Comparison of ENCODE assay signal across 38 cellular contexts in genomic region chr22:49545606-49546005, GRCh38.
"Had no signal": no experiment of that assay in that cellular context is flagged by ENCODE, and none has a peak within 500 bp of the region (broad histone marks: within the 10 kb centered on the region; RNA-seq: fewer than 3 reads in every experiment).

No MANE protein-coding gene starts in this region.

- FAIRE-seq: astrocyte had no signal

- H3K9me3 ChIP-seq: adrenal gland, Peyer's patch had no signal

- H3K36me3 Mint-ChIP-seq: activated CD8-positive, alpha-beta memory T cell treated with anti-CD3 and anti-CD28 coated beads, Interleukin-2, amount 10 ng/mL, durations not matched to agents 7 days and 5 days had no signal

- H3K27ac Mint-ChIP-seq: activated CD4-positive, alpha-beta memory T cell treated with anti-CD3 and anti-CD28 coated beads, Interleukin-2, amount 10 ng/mL, durations not matched to agents 7 days and 5 days; activated CD8-positive, alpha-beta memory T cell treated with anti-CD3 and anti-CD28 coated beads, Interleukin-2, amount 10 ng/mL, durations not matched to agents 7 days and 5 days; activated T-helper 17 cell treated with anti-CD3 and anti-CD28 coated beads, Interleukin-2, amount 50 U/mL, for 72 hours; IgD-negative memory B cell had no signal

- H3K4me3 Mint-ChIP-seq: activated CD4-positive, alpha-beta memory T cell treated with anti-CD3 and anti-CD28 coated beads, Interleukin-2, amount 10 ng/mL, durations not matched to agents 7 days and 5 days; activated CD8-positive, alpha-beta memory T cell treated with anti-CD3 and anti-CD28 coated beads, Interleukin-2, amount 10 ng/mL, durations not matched to agents 7 days and 5 days; activated T-helper 17 cell treated with anti-CD3 and anti-CD28 coated beads, Interleukin-2, amount 50 U/mL, for 72 hours; IgD-negative memory B cell had no signal

- H3K9me3 Mint-ChIP-seq: activated T-helper 17 cell treated with anti-CD3 and anti-CD28 coated beads, Interleukin-2, amount 50 U/mL, for 72 hours had no signal

- H3K4me1 Mint-ChIP-seq: activated CD4-positive, alpha-beta memory T cell treated with anti-CD3 and anti-CD28 coated beads, Interleukin-2, amount 10 ng/mL, durations not matched to agents 7 days and 5 days; activated CD8-positive, alpha-beta memory T cell treated with anti-CD3 and anti-CD28 coated beads, Interleukin-2, amount 10 ng/mL, durations not matched to agents 7 days and 5 days; activated T-helper 17 cell treated with anti-CD3 and anti-CD28 coated beads, Interleukin-2, amount 50 U/mL, for 72 hours had no signal

- H3K27me3 ChIP-seq: adrenal gland, body of pancreas, Peyer's patch had no signal

- DNase-seq: activated CD4-positive, alpha-beta memory T cell treated with anti-CD3 and anti-CD28 coated beads, Interleukin-2, amount 10 ng/mL, durations not matched to agents 7 days and 5 days; activated CD4-positive, alpha-beta T cell treated with anti-CD3 and anti-CD28 coated beads for 1 hour; activated CD4-positive, alpha-beta T cell treated with anti-CD3 and anti-CD28 coated beads for 48 hours; activated CD4-positive, CD25-positive, alpha-beta regulatory T cell; activated CD8-positive, alpha-beta memory T cell treated with anti-CD3 and anti-CD28 coated beads for 24 hours; activated CD8-positive, alpha-beta memory T cell treated with anti-CD3 and anti-CD28 coated beads, Interleukin-2, amount 10 ng/mL, durations not matched to agents 7 days and 5 days; activated CD8-positive, alpha-beta memory T cell treated with anti-CD3 and anti-CD28 coated beads, Interleukin-2, amount 50 U/mL, for 48 hours; activated gamma-delta T cell treated with Interleukin-2 at 50 U/mL for 16 hours; activated naive CD4-positive, alpha-beta T cell treated with anti-CD3 and anti-CD28 coated beads, Interleukin-2, amount 50 U/mL, for 16 hours; activated T-cell treated with anti-CD3 and anti-CD28 coated beads, Interleukin-2, amount 50 U/mL, for 48 hours; adrenal gland; Karpas-422; KBM-7; NCI-H1048; NCI-H1105 treated with DMSO at 0.1 percent for 48 hours; NCI-H1436; NCI-H1694; NCI-H2029; NCI-H2171; NCI-H510A; NCI-H526; NCI-H748 treated with DMSO at 0.1 percent for 48 hours; NK-92 treated with Interleukin-12 subunit alpha and Interleukin-12 subunit beta, amount 100 ng/mL, for 24 hours; PC-3; RPMI8226; SIG-M5; SW 1271; T-helper 1 cell; T-helper 2 cell; T-helper 9 cell had no signal

- H3K36me3 ChIP-seq: adrenal gland, breast epithelium, Peyer's patch had no signal

- H3K4me1 ChIP-seq: adrenal gland, body of pancreas, breast epithelium, Peyer's patch had no signal

- H3K27ac ChIP-seq: adrenal gland, body of pancreas, breast epithelium, Peyer's patch, VCaP had no signal

- H3K27me3 Mint-ChIP-seq: activated CD4-positive, alpha-beta memory T cell treated with anti-CD3 and anti-CD28 coated beads, Interleukin-2, amount 10 ng/mL, durations not matched to agents 7 days and 5 days; activated CD8-positive, alpha-beta memory T cell treated with anti-CD3 and anti-CD28 coated beads, Interleukin-2, amount 10 ng/mL, durations not matched to agents 7 days and 5 days; activated T-helper 17 cell treated with anti-CD3 and anti-CD28 coated beads, Interleukin-2, amount 50 U/mL, for 72 hours; IgD-negative memory B cell had no signal

- H3K4me3 ChIP-seq: adrenal gland, body of pancreas, breast epithelium, Peyer's patch had no signal

- ATAC-seq: activated CD8-positive, alpha-beta memory T cell treated with anti-CD3 and anti-CD28 coated beads, Interleukin-2, amount 10 ng/mL, durations not matched to agents 7 days and 5 days; activated T-helper 17 cell treated with anti-CD3 and anti-CD28 coated beads, Interleukin-2, amount 50 U/mL, for 72 hours; body of pancreas; PC-3; SK-N-SH treated with all-trans-retinoic acid at 6 μM for 48 hours had no signal
